In the genomic region with DNA sequence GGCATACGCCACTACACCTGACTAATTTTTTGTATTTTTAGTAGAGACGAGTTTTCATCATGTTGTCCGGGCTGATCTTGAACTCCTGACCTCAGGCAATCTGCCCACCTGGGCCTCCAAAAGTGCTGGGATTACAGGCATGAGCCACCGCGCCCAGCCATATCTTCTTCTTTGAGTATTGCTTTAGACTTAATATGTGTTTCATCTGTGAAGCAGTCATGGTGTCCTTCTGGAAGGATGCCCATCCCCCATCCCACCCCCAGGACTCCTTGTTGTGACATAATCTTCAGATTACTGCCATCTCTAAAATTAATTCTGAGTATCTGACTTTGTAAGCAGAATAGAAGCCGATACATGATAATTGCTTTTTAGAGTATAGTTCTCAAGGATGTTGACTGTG, we compare ENCODE assay signal across 21 cellular contexts.
"Had no signal": no experiment of that assay in that cellular context is flagged by ENCODE, and none has a peak within 500 bp of the region (broad histone marks: within the 10 kb centered on the region; RNA-seq: fewer than 3 reads in every experiment).

No MANE protein-coding gene starts in this region.

- H3K4me3 ChIP-seq: coronary artery, esophagus muscularis mucosa, gastrocnemius medialis, heart right ventricle, left lung, lower lobe of right lung, pancreas, suprapubic skin, thyroid gland had no signal

- ATAC-seq: gastrocnemius medialis; left lung; lower lobe of right lung; natural killer cell treated with Interleukin-12 subunit alpha and Interleukin-12 subunit beta and Interleukin-15 and Interleukin-18, amount 100 ng/mL, for 72 hours; pancreas; right cardiac atrium; stimulated activated naive CD8-positive, alpha-beta T cell treated with anti-CD3 and anti-CD28 coated beads, Interleukin-15, Interleukin-2, amounts not matched to agents 100 U/mL and 50 U/mL, for 24 hours had no signal

- H3K4me1 ChIP-seq: left lung, lower lobe of right lung, pancreas, thyroid gland had no signal

- H3K27me3 Mint-ChIP-seq: natural killer cell treated with Interleukin-12 subunit alpha and Interleukin-12 subunit beta and Interleukin-15 and Interleukin-18, amount 100 ng/mL, for 72 hours; progenitor cell of endocrine pancreas; type B pancreatic cell had no signal

- DNase-seq: effector CD4-positive, alpha-beta T cell; gastrocnemius medialis; heart right ventricle; left lung; lower lobe of right lung; mesenchymal stem cell; midbrain; occipital lobe; pancreas; right cardiac atrium; small intestine; stimulated activated CD4-positive, alpha-beta T cell treated with anti-CD3 and anti-CD28 coated beads, Interleukin-2, amount 100 ng/mL, for 48 hours; stimulated activated naive CD8-positive, alpha-beta T cell treated with anti-CD3 and anti-CD28 coated beads, Interleukin-15, Interleukin-2, amounts not matched to agents 100 U/mL and 50 U/mL, for 24 hours; thyroid gland had no signal

- H3K4me3 Mint-ChIP-seq: natural killer cell treated with Interleukin-12 subunit alpha and Interleukin-12 subunit beta and Interleukin-15 and Interleukin-18, amount 100 ng/mL, for 72 hours; type B pancreatic cell had no signal

- H3K9me3 ChIP-seq: pancreas, suprapubic skin, thyroid gland had no signal

- H3K27ac ChIP-seq: coronary artery, epithelial cell of prostate, left lung, lower lobe of right lung, pancreas, suprapubic skin, thyroid gland had no signal

- H3K27me3 ChIP-seq: esophagus muscularis mucosa, gastrocnemius medialis, heart right ventricle, left lung, pancreas, suprapubic skin, thyroid gland had no signal

- H3K27ac Mint-ChIP-seq: natural killer cell treated with Interleukin-12 subunit alpha and Interleukin-12 subunit beta and Interleukin-15 and Interleukin-18, amount 100 ng/mL, for 72 hours; progenitor cell of endocrine pancreas; type B pancreatic cell had no signal
